Comparison of ENCODE assay signal across 8 cellular contexts in the genomic region with DNA sequence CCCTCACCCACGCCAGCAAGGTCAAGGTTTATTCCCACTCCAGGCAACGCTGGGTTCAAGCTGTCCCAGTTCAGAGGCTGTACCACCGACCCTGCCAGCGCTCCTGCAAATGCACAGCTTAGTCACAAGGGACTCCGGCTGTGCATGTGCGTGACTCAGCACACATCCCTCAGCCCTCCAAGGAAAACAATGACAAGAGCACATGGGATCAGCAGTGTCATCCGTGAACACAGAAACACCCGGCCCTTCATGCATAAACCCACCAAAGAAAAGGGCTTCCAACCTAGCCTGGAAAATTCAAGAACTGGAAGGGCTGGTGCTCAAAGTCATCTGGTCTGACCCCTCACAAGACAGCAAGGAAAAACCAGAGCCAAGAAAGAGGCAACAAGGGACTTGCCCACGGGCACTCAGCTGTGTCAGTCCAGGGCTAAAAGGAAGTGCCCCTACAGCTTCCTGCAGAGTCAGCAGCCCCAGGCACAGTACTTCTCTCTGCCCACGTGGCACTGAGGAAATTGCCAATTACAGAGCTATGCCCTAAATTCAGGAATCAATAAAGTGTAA.
A peak's percentile ranks its signal among the peaks of the same experiment; 100 is the strongest.
DNase-seq lines count a peak whose midpoint lies in the region; ATAC-seq, FAIRE-seq and TF ChIP-seq lines count a peak whose summit lies in the region.

No MANE protein-coding gene starts in this region.

- POLR2A ChIA-PET in activated CD4-positive, alpha-beta memory T cell treated with anti-CD3 and anti-CD28 coated beads for 36 hours (lab: Charles Lee), result no interaction called here

- intact Hi-C loops in activated CD4-positive, alpha-beta memory T cell treated with anti-CD3 and anti-CD28 coated beads for 36 hours (cut with micrococcal nuclease), result no loop called here

- no peaks in the 10 kb centered on the region for H3K4me1 Mint-ChIP-seq in stimulated activated effector memory CD8-positive, alpha-beta T cell treated with anti-CD3 and anti-CD28 coated beads, Interleukin-12 subunit alpha, Interleukin-12 subunit beta, amount 100 ng/mL, for 72 hours
- no peaks in the 10 kb centered on the region for H3K4me1 Mint-ChIP-seq in activated CD4-positive, alpha-beta memory T cell treated with anti-CD3 and anti-CD28 coated beads for 36 hours (ENCODE audit: low read depth)

- no peaks in the 10 kb centered on the region for H3K9me3 Mint-ChIP-seq in stimulated activated effector memory CD8-positive, alpha-beta T cell treated with anti-CD3 and anti-CD28 coated beads, Interleukin-12 subunit alpha, Interleukin-12 subunit beta, amount 100 ng/mL, for 72 hours
- no peaks in the 10 kb centered on the region for H3K9me3 Mint-ChIP-seq in activated CD4-positive, alpha-beta memory T cell treated with anti-CD3 and anti-CD28 coated beads for 36 hours

- peak overlapping the region; percentile 79 for H3K9ac ChIP-seq in skeletal muscle satellite cell (ENCODE audit: low read depth, low read length)

- no peak overlapping the region for H3K4me3 Mint-ChIP-seq in stimulated activated effector memory CD8-positive, alpha-beta T cell treated with anti-CD3 and anti-CD28 coated beads, Interleukin-12 subunit alpha, Interleukin-12 subunit beta, amount 100 ng/mL, for 72 hours
- H3K4me3 Mint-ChIP-seq in activated CD4-positive, alpha-beta memory T cell treated with anti-CD3 and anti-CD28 coated beads for 36 hours, result no peak overlapping the region

- H3K27me3 ChIP-seq in SJSA1 (replicated peaks) (no peaks in the 10 kb centered on the region), skeletal muscle satellite cell (ENCODE audit: control insufficient read depth, insufficient read depth, low read length) (no peaks in the 10 kb centered on the region)

- H3K9me3 ChIP-seq in SJSA1 (replicated peaks), result no peaks in the 10 kb centered on the region
- no peaks in the 10 kb centered on the region for H3K9me3 ChIP-seq in skeletal muscle satellite cell (replicated peaks; ENCODE audit: low read length)

- no peaks in the 10 kb centered on the region for H3K27me3 Mint-ChIP-seq in activated CD4-positive, alpha-beta memory T cell treated with anti-CD3 and anti-CD28 coated beads for 36 hours

- peak; percentile 95 for FAIRE-seq in H54 (lab: Jason Lieb, UNC)

- peak overlapping the region; percentile 9 for H3K4me3 ChIP-seq in SJSA1
- peak overlapping the region; percentile 62 for H3K4me3 ChIP-seq in skeletal muscle satellite cell (ENCODE audit: low read length)

- DNase-seq in H54 (ENCODE audit: insufficient read length, low spot score) (peak; percentile 84), SJSA1 (ENCODE audit: low read depth in 1 of 2, low spot score in 2 of 2) (peak; percentile 91), glomerular endothelial cell (ENCODE audit: extremely low read depth, low read depth, low spot score) (peak; percentile 4)
- no peak for DNase-seq in activated naive CD4-positive, alpha-beta T cell treated with anti-CD3 and anti-CD28 coated beads, Interleukin-2, amount 50 U/mL, for 16 hours
- DNase-seq in stimulated activated effector memory CD8-positive, alpha-beta T cell treated with anti-CD3 and anti-CD28 coated beads, Interleukin-12 subunit alpha, Interleukin-12 subunit beta, amount 100 ng/mL, for 72 hours (ENCODE audit: low spot score in 2 of 2), result no peak
- DNase-seq in activated CD4-positive, alpha-beta memory T cell treated with anti-CD3 and anti-CD28 coated beads for 36 hours, result no peak

- H3K27ac Mint-ChIP-seq in stimulated activated effector memory CD8-positive, alpha-beta T cell treated with anti-CD3 and anti-CD28 coated beads, Interleukin-12 subunit alpha, Interleukin-12 subunit beta, amount 100 ng/mL, for 72 hours, result no peak overlapping the region
- no peak overlapping the region for H3K27ac Mint-ChIP-seq in activated CD4-positive, alpha-beta memory T cell treated with anti-CD3 and anti-CD28 coated beads for 36 hours

- peak overlapping the region; percentile 99 for H3K27ac ChIP-seq in SJSA1

- H3K4me2 ChIP-seq in skeletal muscle satellite cell (ENCODE audit: low read length), result peak overlapping the region; percentile 83

- H3K36me3 Mint-ChIP-seq in stimulated activated effector memory CD8-positive, alpha-beta T cell treated with anti-CD3 and anti-CD28 coated beads, Interleukin-12 subunit alpha, Interleukin-12 subunit beta, amount 100 ng/mL, for 72 hours, result no peaks in the 10 kb centered on the region
- no peaks in the 10 kb centered on the region for H3K36me3 Mint-ChIP-seq in activated CD4-positive, alpha-beta memory T cell treated with anti-CD3 and anti-CD28 coated beads for 36 hours

- H3K36me3 ChIP-seq in SJSA1 (no peaks in the 10 kb centered on the region), skeletal muscle satellite cell (ENCODE audit: insufficient read depth, low read length) (no peaks in the 10 kb centered on the region)

- H3K4me1 ChIP-seq in SJSA1 (replicated peaks) (peaks cover 66% of the 10 kb centered on the region), skeletal muscle satellite cell (ENCODE audit: control insufficient read depth, insufficient read depth, low read length) (peaks cover 52% of the 10 kb centered on the region)

- CTCF ChIA-PET in activated CD4-positive, alpha-beta memory T cell treated with anti-CD3 and anti-CD28 coated beads for 36 hours (lab: Charles Lee), result interaction anchor here (1.1 kb wide), 1 partner anchor 180 kb away, joined by 3 read pairs; no protein-coding TSS in a partner anchor

- no peak for ATAC-seq in stimulated activated effector memory CD8-positive, alpha-beta T cell treated with anti-CD3 and anti-CD28 coated beads, Interleukin-12 subunit alpha, Interleukin-12 subunit beta, amount 100 ng/mL, for 72 hours
- ATAC-seq in HG03039 (IDR thresholded peaks at IDR 0.05; ENCODE audit: unreplicated experiment), result no peak

- TF ChIP-seq POLR2A in H54 (IDR thresholded peaks at IDR 0.05; ENCODE audit: low read depth, low read length), result no peak

Comparison
In these comparisons a context has a peak if more than half of its experiments do, and no peak if none do; other contexts are left out.
1. DNase-seq: peak in H54 (single experiment), SJSA1 (2 of 2) and glomerular endothelial cell (single experiment); none in activated naive CD4-positive, alpha-beta T cell treated with anti-CD3 and anti-CD28 coated beads, Interleukin-2, amount 50 U/mL, for 16 hours (single experiment), stimulated activated effector memory CD8-positive, alpha-beta T cell treated with anti-CD3 and anti-CD28 coated beads, Interleukin-12 subunit alpha, Interleukin-12 subunit beta, amount 100 ng/mL, for 72 hours (0 of 2) and activated CD4-positive, alpha-beta memory T cell treated with anti-CD3 and anti-CD28 coated beads for 36 hours (single experiment).